In genomic region chr7:98223351-98223897, GRCh38 we compare ENCODE assay signal across 1 cellular context.
TF ChIP-seq lines count a peak whose summit lies in the region.

No MANE protein-coding gene starts in this region.

TF ChIP-seq in GM23338, 12 proteins besides CTCF, POLR2A, EP300 and RAD21:
- no peak for TF ChIP-seq ZNF462 (CRISPR knock-in tag; IDR thresholded peaks at IDR 0.05)
- no peak for TF ChIP-seq EZH2phosphoT487 (IDR thresholded peaks at IDR 0.05; ENCODE audit: unreplicated experiment)
- TF ChIP-seq NANOG (IDR thresholded peaks at IDR 0.05; ENCODE audit: borderline replicate concordance), result no peak
- TF ChIP-seq, protein P1, sequence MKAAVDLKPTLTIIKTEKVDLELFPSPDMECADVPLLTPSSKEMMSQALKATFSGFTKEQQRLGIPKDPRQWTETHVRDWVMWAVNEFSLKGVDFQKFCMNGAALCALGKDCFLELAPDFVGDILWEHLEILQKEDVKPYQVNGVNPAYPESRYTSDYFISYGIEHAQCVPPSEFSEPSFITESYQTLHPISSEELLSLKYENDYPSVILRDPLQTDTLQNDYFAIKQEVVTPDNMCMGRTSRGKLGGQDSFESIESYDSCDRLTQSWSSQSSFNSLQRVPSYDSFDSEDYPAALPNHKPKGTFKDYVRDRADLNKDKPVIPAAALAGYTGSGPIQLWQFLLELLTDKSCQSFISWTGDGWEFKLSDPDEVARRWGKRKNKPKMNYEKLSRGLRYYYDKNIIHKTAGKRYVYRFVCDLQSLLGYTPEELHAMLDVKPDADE (IDR thresholded peaks at IDR 0.05), result no peak
- no peak for TF ChIP-seq JUNB (IDR thresholded peaks at IDR 0.05; ENCODE audit: unreplicated experiment)
- no peak for TF ChIP-seq CREB1 (CRISPR knock-in tag; IDR thresholded peaks at IDR 0.05; ENCODE audit: low read depth)
- no peak for TF ChIP-seq ZNF114 (CRISPR knock-in tag; IDR thresholded peaks at IDR 0.05)
- no peak for TF ChIP-seq REST (IDR thresholded peaks at IDR 0.05; ENCODE audit: unreplicated experiment)
- TF ChIP-seq ZNF331 (CRISPR knock-in tag; IDR thresholded peaks at IDR 0.05; ENCODE audit: low read depth), result no peak
- no peak for TF ChIP-seq STAT1 (IDR thresholded peaks at IDR 0.05; ENCODE audit: unreplicated experiment)
- no peak for TF ChIP-seq EZH2 (IDR thresholded peaks at IDR 0.05; ENCODE audit: low read depth, unreplicated experiment)
- no peak for TF ChIP-seq POLR2AphosphoS5 (IDR thresholded peaks at IDR 0.05; ENCODE audit: low read depth)
